In the genomic region with DNA sequence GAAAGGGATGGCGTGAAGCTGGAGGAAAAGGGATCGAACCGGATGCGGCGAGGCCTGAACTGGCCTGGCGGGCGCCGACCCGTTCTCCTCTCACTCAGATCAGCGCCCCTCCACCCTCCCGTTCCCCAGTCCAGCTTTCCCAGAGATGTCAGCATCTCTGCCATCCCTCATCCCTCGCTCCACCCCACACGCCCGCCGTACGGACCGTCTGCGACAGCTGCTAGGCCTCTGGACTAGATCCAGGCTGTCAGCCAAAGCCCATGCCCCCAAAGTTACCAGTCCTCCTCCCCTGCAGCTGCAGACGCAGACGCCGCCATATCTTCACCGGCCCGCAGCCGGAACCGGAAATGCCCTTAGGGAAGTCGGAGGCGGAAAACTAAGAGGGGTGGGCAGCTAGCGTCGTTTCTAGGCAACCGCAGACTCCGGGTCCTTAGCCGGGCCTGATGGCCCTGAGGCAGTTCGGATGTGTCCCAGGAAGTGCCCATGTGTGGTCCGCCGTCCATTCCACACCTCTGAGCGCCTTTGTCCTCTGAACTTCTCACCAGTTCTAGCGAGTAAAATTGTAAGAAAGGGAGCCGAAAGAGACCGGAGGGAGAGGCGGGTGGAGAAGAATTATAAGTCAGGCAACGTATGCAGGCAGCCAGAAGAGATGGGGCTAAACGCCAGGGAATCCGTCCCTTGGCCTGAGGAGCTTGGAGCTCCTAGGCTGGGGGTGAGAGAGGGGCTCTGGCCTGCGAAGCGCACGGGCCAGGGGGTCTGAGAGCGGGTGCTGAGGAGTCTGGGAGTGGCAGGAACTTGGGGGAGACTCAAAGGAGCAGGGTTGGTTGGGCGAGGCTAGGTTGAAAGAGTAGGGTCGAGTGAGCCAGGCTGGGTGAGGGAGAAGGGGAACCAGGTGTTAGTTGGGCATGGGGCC, we compare ENCODE assay signal across 8 cellular contexts. TPM values are rescaled to one million over a fixed set of nuclear protein-coding genes. Genes with fewer than 3 reads are reported as not detected.
A peak's percentile ranks its signal among the peaks of the same experiment; 100 is the strongest.
DNase-seq lines count a peak whose midpoint lies in the region; ATAC-seq, FAIRE-seq and TF ChIP-seq lines count a peak whose summit lies in the region.

A gene with protein sequence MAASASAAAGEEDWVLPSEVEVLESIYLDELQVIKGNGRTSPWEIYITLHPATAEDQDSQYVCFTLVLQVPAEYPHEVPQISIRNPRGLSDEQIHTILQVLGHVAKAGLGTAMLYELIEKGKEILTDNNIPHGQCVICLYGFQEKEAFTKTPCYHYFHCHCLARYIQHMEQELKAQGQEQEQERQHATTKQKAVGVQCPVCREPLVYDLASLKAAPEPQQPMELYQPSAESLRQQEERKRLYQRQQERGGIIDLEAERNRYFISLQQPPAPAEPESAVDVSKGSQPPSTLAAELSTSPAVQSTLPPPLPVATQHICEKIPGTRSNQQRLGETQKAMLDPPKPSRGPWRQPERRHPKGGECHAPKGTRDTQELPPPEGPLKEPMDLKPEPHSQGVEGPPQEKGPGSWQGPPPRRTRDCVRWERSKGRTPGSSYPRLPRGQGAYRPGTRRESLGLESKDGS (minus strand): TSS at position 349 of the 913 bp plus-strand sequence. CDS start 32 bp downstream, at position 317.
A gene with protein sequence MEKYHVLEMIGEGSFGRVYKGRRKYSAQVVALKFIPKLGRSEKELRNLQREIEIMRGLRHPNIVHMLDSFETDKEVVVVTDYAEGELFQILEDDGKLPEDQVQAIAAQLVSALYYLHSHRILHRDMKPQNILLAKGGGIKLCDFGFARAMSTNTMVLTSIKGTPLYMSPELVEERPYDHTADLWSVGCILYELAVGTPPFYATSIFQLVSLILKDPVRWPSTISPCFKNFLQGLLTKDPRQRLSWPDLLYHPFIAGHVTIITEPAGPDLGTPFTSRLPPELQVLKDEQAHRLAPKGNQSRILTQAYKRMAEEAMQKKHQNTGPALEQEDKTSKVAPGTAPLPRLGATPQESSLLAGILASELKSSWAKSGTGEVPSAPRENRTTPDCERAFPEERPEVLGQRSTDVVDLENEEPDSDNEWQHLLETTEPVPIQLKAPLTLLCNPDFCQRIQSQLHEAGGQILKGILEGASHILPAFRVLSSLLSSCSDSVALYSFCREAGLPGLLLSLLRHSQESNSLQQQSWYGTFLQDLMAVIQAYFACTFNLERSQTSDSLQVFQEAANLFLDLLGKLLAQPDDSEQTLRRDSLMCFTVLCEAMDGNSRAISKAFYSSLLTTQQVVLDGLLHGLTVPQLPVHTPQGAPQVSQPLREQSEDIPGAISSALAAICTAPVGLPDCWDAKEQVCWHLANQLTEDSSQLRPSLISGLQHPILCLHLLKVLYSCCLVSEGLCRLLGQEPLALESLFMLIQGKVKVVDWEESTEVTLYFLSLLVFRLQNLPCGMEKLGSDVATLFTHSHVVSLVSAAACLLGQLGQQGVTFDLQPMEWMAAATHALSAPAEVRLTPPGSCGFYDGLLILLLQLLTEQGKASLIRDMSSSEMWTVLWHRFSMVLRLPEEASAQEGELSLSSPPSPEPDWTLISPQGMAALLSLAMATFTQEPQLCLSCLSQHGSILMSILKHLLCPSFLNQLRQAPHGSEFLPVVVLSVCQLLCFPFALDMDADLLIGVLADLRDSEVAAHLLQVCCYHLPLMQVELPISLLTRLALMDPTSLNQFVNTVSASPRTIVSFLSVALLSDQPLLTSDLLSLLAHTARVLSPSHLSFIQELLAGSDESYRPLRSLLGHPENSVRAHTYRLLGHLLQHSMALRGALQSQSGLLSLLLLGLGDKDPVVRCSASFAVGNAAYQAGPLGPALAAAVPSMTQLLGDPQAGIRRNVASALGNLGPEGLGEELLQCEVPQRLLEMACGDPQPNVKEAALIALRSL (N-terminal part only) (plus strand): TSS at position 433 of the 913 bp plus-strand sequence. CDS start 744 bp downstream, outside the sequence.

- H3K4me3 ChIP-seq in AG04450 (ENCODE audit: low read depth, low read length) (peak within 1 kb of the TSS; percentile 95), bronchial epithelial cell (ENCODE audit: low read depth, low read length) (peak within 1 kb of the TSS; percentile 72)

- H3K4me1 Mint-ChIP-seq in WTC11, result peaks cover 13% of the 10 kb centered on the region

- H3K27ac ChIP-seq in AG04450 (ENCODE audit: low read depth, low read length), result peak within 1 kb of the TSS; percentile 77

- peak within 1 kb of the TSS; percentile 93 for H3K27ac Mint-ChIP-seq in WTC11

- peak within 1 kb of the TSS; percentile 98 for H3K4me3 Mint-ChIP-seq in WTC11

- no peaks in the 10 kb centered on the region for H3K9me3 Mint-ChIP-seq in WTC11

- no peaks in the 10 kb centered on the region; the same call in 1 of the 2 replicates for H3K9me3 ChIP-seq in AG04450 (ENCODE audit: control insufficient read depth, insufficient read depth, low read length)

- POLR2A ChIA-PET in AG04450 (lab: Yijun Ruan, JAX), result interaction anchor here (0.8 to 2.1 kb wide), 5 partner anchors 8 to 15 kb away, joined by 3 to 24 read pairs (median 5); a partner anchor contains a TSS
- POLR2A ChIA-PET in WTC11 (lab: Charles Lee), result interaction anchor here (0.5 to 2.0 kb wide), 5 partner anchors 13 to 923 kb away, joined by 3 to 24 read pairs (median 4); a partner anchor contains a TSS

- FAIRE-seq in bronchial epithelial cell (lab: Jason Lieb, UNC), result no peak

- CTCF ChIA-PET in AG04450 (lab: Charles Lee) (interaction anchor here (0.7 to 5.5 kb wide), 9 partner anchors 8 to 176 kb away, joined by 3 to 49 read pairs (median 6); a partner anchor contains a TSS), WTC11 (lab: Charles Lee) (interaction anchor here (0.7 to 2.8 kb wide), 6 partner anchors 13 to 358 kb away, joined by 3 to 19 read pairs (median 12); a partner anchor contains a TSS)

- H3K27me3 ChIP-seq in AG04450 (ENCODE audit: control insufficient read depth, insufficient read depth, low read length) (no peaks in the 10 kb centered on the region), bronchial epithelial cell (ENCODE audit: control insufficient read depth, insufficient read depth, low read length) (no peaks in the 10 kb centered on the region)

- ATAC-seq in GM18873 (IDR thresholded peaks at IDR 0.05; ENCODE audit: low FRiP score, unreplicated experiment) (peak; percentile 88), HG03135 (IDR thresholded peaks at IDR 0.05; ENCODE audit: unreplicated experiment) (peak; percentile 95), WTC11 (peak; percentile 96)

- no peaks in the 10 kb centered on the region for H3K27me3 Mint-ChIP-seq in WTC11 (ENCODE audit: low read depth)

- no peak for TF ChIP-seq CTCF in AG04450 (IDR thresholded peaks at IDR 0.05; ENCODE audit: low read depth, low read length)
- no peak for TF ChIP-seq CTCF in WTC11 (IDR thresholded peaks at IDR 0.05)
- TF ChIP-seq CTCF in bronchial epithelial cell (IDR thresholded peaks at IDR 0.05; ENCODE audit: insufficient read depth, low read length, severe bottlenecking), result no peak

- H3K36me3 Mint-ChIP-seq in WTC11, result peaks cover 20% of the 10 kb centered on the region

- no peaks in the 10 kb centered on the region for H3K36me3 ChIP-seq in bronchial epithelial cell (ENCODE audit: control insufficient read depth, insufficient read depth, low read length)

- DNase-seq in AG04450 (ENCODE audit: low read depth, low spot score) (peak; percentile 74), NCI-H2227 treated with DMSO at 0.1 percent for 48 hours (lab: John Stamatoyannopoulos, UW) (peak; percentile 94), WTC11 (ENCODE audit: low spot score) (peak; percentile 85), bronchial epithelial cell (ENCODE audit: low read depth) (peak; percentile 61), iPS-NIHi7 (ENCODE audit: extremely low spot score) (peak; percentile 97), smooth muscle cell of the brain vasculature (ENCODE audit: low read depth, low spot score) (peak; percentile 71)

TF ChIP-seq in WTC11, 78 proteins besides CTCF, POLR2A, EP300 and RAD21 (continues in another document):
- TF ChIP-seq JAZF1 (CRISPR knock-in tag; IDR thresholded peaks at IDR 0.05) (no peak), CREM (CRISPR knock-in tag; IDR thresholded peaks at IDR 0.05) (no peak), NFYB (CRISPR knock-in tag; conservative IDR thresholded peaks at IDR 0.05; ENCODE audit: low read depth) (no peak), TEAD1 (CRISPR knock-in tag; IDR thresholded peaks at IDR 0.05) (peak; percentile 56; the same call in 1 of the 2 replicates), PRRX2 (CRISPR knock-in tag; IDR thresholded peaks at IDR 0.05) (no peak), ZNF263 (CRISPR knock-in tag; IDR thresholded peaks at IDR 0.05; ENCODE audit: low read depth) (no peak)
- TF ChIP-seq, protein P1, sequence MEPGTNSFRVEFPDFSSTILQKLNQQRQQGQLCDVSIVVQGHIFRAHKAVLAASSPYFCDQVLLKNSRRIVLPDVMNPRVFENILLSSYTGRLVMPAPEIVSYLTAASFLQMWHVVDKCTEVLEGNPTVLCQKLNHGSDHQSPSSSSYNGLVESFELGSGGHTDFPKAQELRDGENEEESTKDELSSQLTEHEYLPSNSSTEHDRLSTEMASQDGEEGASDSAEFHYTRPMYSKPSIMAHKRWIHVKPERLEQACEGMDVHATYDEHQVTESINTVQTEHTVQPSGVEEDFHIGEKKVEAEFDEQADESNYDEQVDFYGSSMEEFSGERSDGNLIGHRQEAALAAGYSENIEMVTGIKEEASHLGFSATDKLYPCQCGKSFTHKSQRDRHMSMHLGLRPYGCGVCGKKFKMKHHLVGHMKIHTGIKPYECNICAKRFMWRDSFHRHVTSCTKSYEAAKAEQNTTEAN (CRISPR knock-in tag; IDR thresholded peaks at IDR 0.05), result no peak
- TF ChIP-seq, protein P2, sequence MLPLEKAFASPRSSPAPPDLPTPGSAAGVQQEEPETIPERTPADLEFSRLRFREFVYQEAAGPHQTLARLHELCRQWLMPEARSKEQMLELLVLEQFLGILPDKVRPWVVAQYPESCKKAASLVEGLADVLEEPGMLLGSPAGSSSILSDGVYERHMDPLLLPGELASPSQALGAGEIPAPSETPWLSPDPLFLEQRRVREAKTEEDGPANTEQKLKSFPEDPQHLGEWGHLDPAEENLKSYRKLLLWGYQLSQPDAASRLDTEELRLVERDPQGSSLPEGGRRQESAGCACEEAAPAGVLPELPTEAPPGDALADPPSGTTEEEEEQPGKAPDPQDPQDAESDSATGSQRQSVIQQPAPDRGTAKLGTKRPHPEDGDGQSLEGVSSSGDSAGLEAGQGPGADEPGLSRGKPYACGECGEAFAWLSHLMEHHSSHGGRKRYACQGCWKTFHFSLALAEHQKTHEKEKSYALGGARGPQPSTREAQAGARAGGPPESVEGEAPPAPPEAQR (CRISPR knock-in tag; IDR thresholded peaks at IDR 0.05), result no peak

RNA-seq across cellular contexts. Expression of the first gene that starts in this region (rescaled TPM):
- 57.5 and 76.3 TPM in 2 replicates for polyA plus RNA-seq in AG04450 (2011; rRNA removed)
- polyA minus RNA-seq in AG04450 (2011; rRNA and poly(A)+ RNA removed), result 99.6 and 129 TPM in 2 replicates
- total RNA-seq in WTC11 (2021) (20.3 to 25.1 TPM (median 23.9 TPM) in 3 replicates), bronchial epithelial cell (32.1 and 51.2 TPM in 2 replicates)

RNA-seq across cellular contexts. Expression of the second gene that starts in this region (rescaled TPM):
- 52.5 and 53.1 TPM in 2 replicates for polyA plus RNA-seq in AG04450 (2011; rRNA removed)
- polyA minus RNA-seq in AG04450 (2011; rRNA and poly(A)+ RNA removed), result 48.3 and 51.0 TPM in 2 replicates
- total RNA-seq in WTC11 (2021), result 41.0 to 47.7 TPM (median 42.7 TPM) in 3 replicates
- 5.8 and 8.6 TPM in 2 replicates for total RNA-seq in bronchial epithelial cell

Comparison
In these comparisons a context has a peak if more than half of its experiments do, and no peak if none do; other contexts are left out.
1. Peak in every context shown above with its lines: DNase-seq, ATAC-seq, H3K4me3 ChIP-seq and H3K27ac ChIP-seq.